ENCODE assay signal across 19 cellular contexts in genomic region chr11:18987454-18988231, GRCh38. TPM values are rescaled to one million over a fixed set of nuclear protein-coding genes. Genes with fewer than 3 reads are reported as not detected.
DNase-seq lines count a peak whose midpoint lies in the region; ATAC-seq lines count a peak whose summit lies in the region.
"Had no signal": no experiment of that assay in that cellular context is flagged by ENCODE, and none has a peak within 500 bp of the region (broad histone marks: within the 10 kb centered on the region; RNA-seq: fewer than 3 reads in every experiment).

No MANE protein-coding gene starts in this region.

- H3K9me3 Mint-ChIP-seq in activated T-helper 17 cell treated with anti-CD3 and anti-CD28 coated beads, Interleukin-2, amount 50 U/mL, for 72 hours: no peaks in the 10 kb centered on the region
- H3K9me3 Mint-ChIP-seq: activated CD4-positive, alpha-beta T cell treated with anti-CD3 and anti-CD28 coated beads, Interleukin-2, amount 10 ng/mL, durations not matched to agents 7 days and 5 days had no signal

- no peak for ATAC-seq in HG02588 (IDR thresholded peaks at IDR 0.05; ENCODE audit: unreplicated experiment)
- no peak for ATAC-seq in activated T-helper 17 cell treated with anti-CD3 and anti-CD28 coated beads, Interleukin-2, amount 50 U/mL, for 72 hours (replicated peaks)
- ATAC-seq: sciatic nerve had no signal

- no peak overlapping the region for H3K27ac Mint-ChIP-seq in activated T-helper 17 cell treated with anti-CD3 and anti-CD28 coated beads, Interleukin-2, amount 50 U/mL, for 72 hours
- H3K27ac Mint-ChIP-seq: activated CD4-positive, alpha-beta T cell treated with anti-CD3 and anti-CD28 coated beads, Interleukin-2, amount 10 ng/mL, durations not matched to agents 7 days and 5 days; activated naive CD8-positive, alpha-beta T cell had no signal

- H3K27me3 Mint-ChIP-seq in activated T-helper 17 cell treated with anti-CD3 and anti-CD28 coated beads, Interleukin-2, amount 50 U/mL, for 72 hours: peaks cover 10% of the 10 kb centered on the region

- no peak overlapping the region for H3K4me3 Mint-ChIP-seq in activated T-helper 17 cell treated with anti-CD3 and anti-CD28 coated beads, Interleukin-2, amount 50 U/mL, for 72 hours
- H3K4me3 Mint-ChIP-seq: activated CD4-positive, alpha-beta T cell treated with anti-CD3 and anti-CD28 coated beads, Interleukin-2, amount 10 ng/mL, durations not matched to agents 7 days and 5 days; activated naive CD8-positive, alpha-beta T cell had no signal

- H3K36me3 Mint-ChIP-seq in activated T-helper 17 cell treated with anti-CD3 and anti-CD28 coated beads, Interleukin-2, amount 50 U/mL, for 72 hours (ENCODE audit: low read depth): no peaks in the 10 kb centered on the region
- H3K36me3 Mint-ChIP-seq: activated naive CD8-positive, alpha-beta T cell had no signal

- DNase-seq in ELR (ENCODE audit: low read depth) (peak; percentile 83), LoVo (ENCODE audit: low spot score) (peak; percentile 51), astrocyte of the hippocampus (ENCODE audit: low read depth, low spot score) (peak; percentile 2), kidney tubule cell (ENCODE audit: low spot score) (peak; percentile 92), MV-4-11 (lab: John Stamatoyannopoulos, UW) (no peak), NCI-H187 treated with DMSO at 0.1 percent for 48 hours (lab: John Stamatoyannopoulos, UW) (no peak)
- DNase-seq: activated CD4-positive, alpha-beta T cell treated with anti-CD3 and anti-CD28 coated beads, Interleukin-2, amount 10 ng/mL, durations not matched to agents 7 days and 5 days; AML-193; COR-L47; hippocampal formation; KG1; NCI-H1417 treated with DMSO at 0.1 percent for 48 hours had no signal

- H3K4me1 Mint-ChIP-seq in activated T-helper 17 cell treated with anti-CD3 and anti-CD28 coated beads, Interleukin-2, amount 50 U/mL, for 72 hours: no peaks in the 10 kb centered on the region
- H3K4me1 Mint-ChIP-seq: activated CD4-positive, alpha-beta T cell treated with anti-CD3 and anti-CD28 coated beads, Interleukin-2, amount 10 ng/mL, durations not matched to agents 7 days and 5 days had no signal

RNA-seq across cellular contexts. Expression of gene MRGPRX1, which starts 48.4 kb away (rescaled TPM):
- not detected for total RNA-seq in activated T-helper 17 cell treated with anti-CD3 and anti-CD28 coated beads, Interleukin-2, amount 50 U/mL, for 72 hours
- total RNA-seq: activated CD4-positive, alpha-beta T cell treated with anti-CD3 and anti-CD28 coated beads, Interleukin-2, amount 10 ng/mL, durations not matched to agents 7 days and 5 days; cardiac septum; mucosa of gallbladder; omental fat pad; sciatic nerve had no signal

Comparison
In these comparisons a context has a peak if more than half of its experiments do, and no peak if none do; other contexts are left out.
1. DNase-seq: peak in ELR (single experiment), LoVo (single experiment), astrocyte of the hippocampus (single experiment) and kidney tubule cell (single experiment); none in MV-4-11 (single experiment) and NCI-H187 treated with DMSO at 0.1 percent for 48 hours (single experiment).